1 cellular context compared by ENCODE assay signal in the genomic region with DNA sequence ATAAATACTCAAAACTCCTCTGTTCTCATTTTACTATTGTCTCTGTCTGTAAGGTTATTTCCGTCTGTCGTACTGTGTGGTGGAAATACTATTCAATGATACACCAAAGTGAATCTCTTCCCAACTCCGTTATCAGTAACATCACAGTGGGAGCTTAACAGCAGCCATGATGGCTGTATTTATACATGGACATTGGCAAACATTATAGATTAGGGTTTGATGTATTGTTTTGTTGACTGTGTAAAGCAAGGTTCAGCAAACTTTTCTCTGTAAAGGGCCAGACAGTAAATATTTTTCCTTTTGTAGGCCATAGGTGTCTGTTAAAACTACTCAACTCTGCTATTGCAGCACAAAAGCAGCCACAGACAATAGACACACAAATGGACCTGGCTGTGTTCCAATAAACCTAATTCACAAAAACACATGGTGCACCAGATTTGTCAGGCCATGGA.
TF ChIP-seq lines count a peak whose summit lies in the region.

No MANE protein-coding gene starts in this region.

TF ChIP-seq in HepG2, 621 proteins besides CTCF, POLR2A, EP300 and RAD21 (continued from another document and continues in another):
- TF ChIP-seq, protein P1, sequence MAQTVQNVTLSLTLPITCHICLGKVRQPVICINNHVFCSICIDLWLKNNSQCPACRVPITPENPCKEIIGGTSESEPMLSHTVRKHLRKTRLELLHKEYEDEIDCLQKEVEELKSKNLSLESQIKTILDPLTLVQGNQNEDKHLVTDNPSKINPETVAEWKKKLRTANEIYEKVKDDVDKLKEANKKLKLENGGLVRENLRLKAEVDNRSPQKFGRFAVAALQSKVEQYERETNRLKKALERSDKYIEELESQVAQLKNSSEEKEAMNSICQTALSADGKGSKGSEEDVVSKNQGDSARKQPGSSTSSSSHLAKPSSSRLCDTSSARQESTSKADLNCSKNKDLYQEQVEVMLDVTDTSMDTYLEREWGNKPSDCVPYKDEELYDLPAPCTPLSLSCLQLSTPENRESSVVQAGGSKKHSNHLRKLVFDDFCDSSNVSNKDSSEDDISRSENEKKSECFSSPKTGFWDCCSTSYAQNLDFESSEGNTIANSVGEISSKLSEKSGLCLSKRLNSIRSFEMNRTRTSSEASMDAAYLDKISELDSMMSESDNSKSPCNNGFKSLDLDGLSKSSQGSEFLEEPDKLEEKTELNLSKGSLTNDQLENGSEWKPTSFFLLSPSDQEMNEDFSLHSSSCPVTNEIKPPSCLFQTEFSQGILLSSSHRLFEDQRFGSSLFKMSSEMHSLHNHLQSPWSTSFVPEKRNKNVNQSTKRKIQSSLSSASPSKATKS (CRISPR knock-in tag; IDR thresholded peaks at IDR 0.05) = no peak
- peak; percentile 96 for TF ChIP-seq GFI1 (CRISPR knock-in tag; IDR thresholded peaks at IDR 0.05; ENCODE audit: borderline replicate concordance)
- TF ChIP-seq ZNF264 (CRISPR knock-in tag; IDR thresholded peaks at IDR 0.05) = no peak
- TF ChIP-seq ZNF143 (CRISPR knock-in tag; IDR thresholded peaks at IDR 0.05) = no peak
- TF ChIP-seq, protein P2, sequence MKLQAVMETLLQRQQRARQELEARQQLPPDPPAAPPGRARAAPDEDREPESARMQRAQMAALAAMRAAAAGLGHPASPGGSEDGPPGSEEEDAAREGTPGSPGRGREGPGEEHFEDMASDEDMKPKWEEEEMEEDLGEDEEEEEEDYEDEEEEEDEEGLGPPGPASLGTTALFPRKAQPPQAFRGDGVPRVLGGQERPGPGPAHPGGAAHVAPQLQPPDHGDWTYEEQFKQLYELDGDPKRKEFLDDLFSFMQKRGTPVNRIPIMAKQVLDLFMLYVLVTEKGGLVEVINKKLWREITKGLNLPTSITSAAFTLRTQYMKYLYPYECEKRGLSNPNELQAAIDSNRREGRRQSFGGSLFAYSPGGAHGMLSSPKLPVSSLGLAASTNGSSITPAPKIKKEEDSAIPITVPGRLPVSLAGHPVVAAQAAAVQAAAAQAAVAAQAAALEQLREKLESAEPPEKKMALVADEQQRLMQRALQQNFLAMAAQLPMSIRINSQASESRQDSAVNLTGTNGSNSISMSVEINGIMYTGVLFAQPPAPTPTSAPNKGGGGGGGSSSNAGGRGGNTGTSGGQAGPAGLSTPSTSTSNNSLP (IDR thresholded peaks at IDR 0.05; ENCODE audit: low read depth, low read length) = peak; percentile 79
- no peak for TF ChIP-seq ZNF775 (CRISPR knock-in tag; IDR thresholded peaks at IDR 0.05; ENCODE audit: borderline replicate concordance)
- no peak for TF ChIP-seq ZNF317 (CRISPR knock-in tag; IDR thresholded peaks at IDR 0.05)
- TF ChIP-seq ZNF83 (CRISPR knock-in tag; IDR thresholded peaks at IDR 0.05; ENCODE audit: borderline replicate concordance) = no peak
- no peak for TF ChIP-seq ZNF30 (CRISPR knock-in tag; IDR thresholded peaks at IDR 0.05)
- TF ChIP-seq, protein P3, sequence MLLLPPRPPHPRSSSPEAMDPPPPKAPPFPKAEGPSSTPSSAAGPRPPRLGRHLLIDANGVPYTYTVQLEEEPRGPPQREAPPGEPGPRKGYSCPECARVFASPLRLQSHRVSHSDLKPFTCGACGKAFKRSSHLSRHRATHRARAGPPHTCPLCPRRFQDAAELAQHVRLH (CRISPR knock-in tag; IDR thresholded peaks at IDR 0.05; ENCODE audit: borderline replicate concordance, low read depth) = no peak
- TF ChIP-seq HES4 (CRISPR knock-in tag; IDR thresholded peaks at IDR 0.05; ENCODE audit: borderline replicate concordance) = no peak
- no peak for TF ChIP-seq ZFP90 (CRISPR knock-in tag; IDR thresholded peaks at IDR 0.05; ENCODE audit: borderline replicate concordance)
- TF ChIP-seq, protein P4, sequence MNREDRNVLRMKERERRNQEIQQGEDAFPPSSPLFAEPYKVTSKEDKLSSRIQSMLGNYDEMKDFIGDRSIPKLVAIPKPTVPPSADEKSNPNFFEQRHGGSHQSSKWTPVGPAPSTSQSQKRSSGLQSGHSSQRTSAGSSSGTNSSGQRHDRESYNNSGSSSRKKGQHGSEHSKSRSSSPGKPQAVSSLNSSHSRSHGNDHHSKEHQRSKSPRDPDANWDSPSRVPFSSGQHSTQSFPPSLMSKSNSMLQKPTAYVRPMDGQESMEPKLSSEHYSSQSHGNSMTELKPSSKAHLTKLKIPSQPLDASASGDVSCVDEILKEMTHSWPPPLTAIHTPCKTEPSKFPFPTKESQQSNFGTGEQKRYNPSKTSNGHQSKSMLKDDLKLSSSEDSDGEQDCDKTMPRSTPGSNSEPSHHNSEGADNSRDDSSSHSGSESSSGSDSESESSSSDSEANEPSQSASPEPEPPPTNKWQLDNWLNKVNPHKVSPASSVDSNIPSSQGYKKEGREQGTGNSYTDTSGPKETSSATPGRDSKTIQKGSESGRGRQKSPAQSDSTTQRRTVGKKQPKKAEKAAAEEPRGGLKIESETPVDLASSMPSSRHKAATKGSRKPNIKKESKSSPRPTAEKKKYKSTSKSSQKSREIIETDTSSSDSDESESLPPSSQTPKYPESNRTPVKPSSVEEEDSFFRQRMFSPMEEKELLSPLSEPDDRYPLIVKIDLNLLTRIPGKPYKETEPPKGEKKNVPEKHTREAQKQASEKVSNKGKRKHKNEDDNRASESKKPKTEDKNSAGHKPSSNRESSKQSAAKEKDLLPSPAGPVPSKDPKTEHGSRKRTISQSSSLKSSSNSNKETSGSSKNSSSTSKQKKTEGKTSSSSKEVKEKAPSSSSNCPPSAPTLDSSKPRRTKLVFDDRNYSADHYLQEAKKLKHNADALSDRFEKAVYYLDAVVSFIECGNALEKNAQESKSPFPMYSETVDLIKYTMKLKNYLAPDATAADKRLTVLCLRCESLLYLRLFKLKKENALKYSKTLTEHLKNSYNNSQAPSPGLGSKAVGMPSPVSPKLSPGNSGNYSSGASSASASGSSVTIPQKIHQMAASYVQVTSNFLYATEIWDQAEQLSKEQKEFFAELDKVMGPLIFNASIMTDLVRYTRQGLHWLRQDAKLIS (CRISPR knock-in tag; IDR thresholded peaks at IDR 0.05) = no peak
- no peak for TF ChIP-seq DMAP1 (CRISPR knock-in tag; IDR thresholded peaks at IDR 0.05)
- no peak for TF ChIP-seq SMC3 (IDR thresholded peaks at IDR 0.05; ENCODE audit: low read length)
- TF ChIP-seq ZFX (CRISPR knock-in tag; IDR thresholded peaks at IDR 0.05; ENCODE audit: low read depth) = no peak
- TF ChIP-seq, protein P5, sequence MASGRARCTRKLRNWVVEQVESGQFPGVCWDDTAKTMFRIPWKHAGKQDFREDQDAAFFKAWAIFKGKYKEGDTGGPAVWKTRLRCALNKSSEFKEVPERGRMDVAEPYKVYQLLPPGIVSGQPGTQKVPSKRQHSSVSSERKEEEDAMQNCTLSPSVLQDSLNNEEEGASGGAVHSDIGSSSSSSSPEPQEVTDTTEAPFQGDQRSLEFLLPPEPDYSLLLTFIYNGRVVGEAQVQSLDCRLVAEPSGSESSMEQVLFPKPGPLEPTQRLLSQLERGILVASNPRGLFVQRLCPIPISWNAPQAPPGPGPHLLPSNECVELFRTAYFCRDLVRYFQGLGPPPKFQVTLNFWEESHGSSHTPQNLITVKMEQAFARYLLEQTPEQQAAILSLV (CRISPR knock-in tag; IDR thresholded peaks at IDR 0.05; ENCODE audit: borderline replicate concordance) = no peak
- no peak for TF ChIP-seq ZNF484 (CRISPR knock-in tag; IDR thresholded peaks at IDR 0.05; ENCODE audit: borderline replicate concordance, low read depth)
- TF ChIP-seq, protein P6, sequence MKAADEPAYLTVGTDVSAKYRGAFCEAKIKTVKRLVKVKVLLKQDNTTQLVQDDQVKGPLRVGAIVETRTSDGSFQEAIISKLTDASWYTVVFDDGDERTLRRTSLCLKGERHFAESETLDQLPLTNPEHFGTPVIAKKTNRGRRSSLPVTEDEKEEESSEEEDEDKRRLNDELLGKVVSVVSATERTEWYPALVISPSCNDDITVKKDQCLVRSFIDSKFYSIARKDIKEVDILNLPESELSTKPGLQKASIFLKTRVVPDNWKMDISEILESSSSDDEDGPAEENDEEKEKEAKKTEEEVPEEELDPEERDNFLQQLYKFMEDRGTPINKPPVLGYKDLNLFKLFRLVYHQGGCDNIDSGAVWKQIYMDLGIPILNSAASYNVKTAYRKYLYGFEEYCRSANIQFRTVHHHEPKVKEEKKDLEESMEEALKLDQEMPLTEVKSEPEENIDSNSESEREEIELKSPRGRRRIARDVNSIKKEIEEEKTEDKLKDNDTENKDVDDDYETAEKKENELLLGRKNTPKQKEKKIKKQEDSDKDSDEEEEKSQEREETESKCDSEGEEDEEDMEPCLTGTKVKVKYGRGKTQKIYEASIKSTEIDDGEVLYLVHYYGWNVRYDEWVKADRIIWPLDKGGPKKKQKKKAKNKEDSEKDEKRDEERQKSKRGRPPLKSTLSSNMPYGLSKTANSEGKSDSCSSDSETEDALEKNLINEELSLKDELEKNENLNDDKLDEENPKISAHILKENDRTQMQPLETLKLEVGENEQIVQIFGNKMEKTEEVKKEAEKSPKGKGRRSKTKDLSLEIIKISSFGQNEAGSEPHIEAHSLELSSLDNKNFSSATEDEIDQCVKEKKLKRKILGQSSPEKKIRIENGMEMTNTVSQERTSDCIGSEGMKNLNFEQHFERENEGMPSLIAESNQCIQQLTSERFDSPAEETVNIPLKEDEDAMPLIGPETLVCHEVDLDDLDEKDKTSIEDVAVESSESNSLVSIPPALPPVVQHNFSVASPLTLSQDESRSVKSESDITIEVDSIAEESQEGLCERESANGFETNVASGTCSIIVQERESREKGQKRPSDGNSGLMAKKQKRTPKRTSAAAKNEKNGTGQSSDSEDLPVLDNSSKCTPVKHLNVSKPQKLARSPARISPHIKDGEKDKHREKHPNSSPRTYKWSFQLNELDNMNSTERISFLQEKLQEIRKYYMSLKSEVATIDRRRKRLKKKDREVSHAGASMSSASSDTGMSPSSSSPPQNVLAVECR (CRISPR knock-in tag; IDR thresholded peaks at IDR 0.05; ENCODE audit: borderline replicate concordance) = no peak
- TF ChIP-seq KLF11 (CRISPR knock-in tag; IDR thresholded peaks at IDR 0.05) = no peak
- TF ChIP-seq HOXD1 (CRISPR knock-in tag; IDR thresholded peaks at IDR 0.05) = no peak
- TF ChIP-seq ZNF577 (CRISPR knock-in tag; IDR thresholded peaks at IDR 0.05; ENCODE audit: borderline replicate concordance, low read depth) = no peak
- peak; percentile 53; the same call in 1 of the 2 replicates for TF ChIP-seq MED1 (CRISPR knock-in tag; IDR thresholded peaks at IDR 0.05)
- no peak for TF ChIP-seq RORA (CRISPR knock-in tag; IDR thresholded peaks at IDR 0.05)
- TF ChIP-seq ZNF530 (CRISPR knock-in tag; IDR thresholded peaks at IDR 0.05; ENCODE audit: low read depth) = no peak
- no peak for TF ChIP-seq ZNF724P (CRISPR knock-in tag; IDR thresholded peaks at IDR 0.05; ENCODE audit: borderline replicate concordance)
- no peak for TF ChIP-seq ZNF790 (CRISPR knock-in tag; IDR thresholded peaks at IDR 0.05; ENCODE audit: borderline replicate concordance)
- TF ChIP-seq, protein P7, sequence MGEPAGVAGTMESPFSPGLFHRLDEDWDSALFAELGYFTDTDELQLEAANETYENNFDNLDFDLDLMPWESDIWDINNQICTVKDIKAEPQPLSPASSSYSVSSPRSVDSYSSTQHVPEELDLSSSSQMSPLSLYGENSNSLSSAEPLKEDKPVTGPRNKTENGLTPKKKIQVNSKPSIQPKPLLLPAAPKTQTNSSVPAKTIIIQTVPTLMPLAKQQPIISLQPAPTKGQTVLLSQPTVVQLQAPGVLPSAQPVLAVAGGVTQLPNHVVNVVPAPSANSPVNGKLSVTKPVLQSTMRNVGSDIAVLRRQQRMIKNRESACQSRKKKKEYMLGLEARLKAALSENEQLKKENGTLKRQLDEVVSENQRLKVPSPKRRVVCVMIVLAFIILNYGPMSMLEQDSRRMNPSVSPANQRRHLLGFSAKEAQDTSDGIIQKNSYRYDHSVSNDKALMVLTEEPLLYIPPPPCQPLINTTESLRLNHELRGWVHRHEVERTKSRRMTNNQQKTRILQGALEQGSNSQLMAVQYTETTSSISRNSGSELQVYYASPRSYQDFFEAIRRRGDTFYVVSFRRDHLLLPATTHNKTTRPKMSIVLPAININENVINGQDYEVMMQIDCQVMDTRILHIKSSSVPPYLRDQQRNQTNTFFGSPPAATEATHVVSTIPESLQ (CRISPR knock-in tag; conservative IDR thresholded peaks at IDR 0.05) = no peak
- no peak for TF ChIP-seq KDM5B (CRISPR knock-in tag; IDR thresholded peaks at IDR 0.05; ENCODE audit: borderline replicate concordance)
- no peak for TF ChIP-seq THYN1 (CRISPR knock-in tag; IDR thresholded peaks at IDR 0.05; ENCODE audit: borderline replicate concordance, low read depth)
- no peak for TF ChIP-seq CC2D1A (CRISPR knock-in tag; IDR thresholded peaks at IDR 0.05)
- TF ChIP-seq ZNF3 (CRISPR knock-in tag; IDR thresholded peaks at IDR 0.05) = no peak
- TF ChIP-seq ZNF451 (CRISPR knock-in tag; IDR thresholded peaks at IDR 0.05) = no peak
- TF ChIP-seq IKZF4 (CRISPR knock-in tag; IDR thresholded peaks at IDR 0.05; ENCODE audit: borderline replicate concordance, low read depth, not compliant biosample characterization) = no peak
- TF ChIP-seq TRIM24 (CRISPR knock-in tag; IDR thresholded peaks at IDR 0.05) = no peak
- TF ChIP-seq ZNF331 (CRISPR knock-in tag; IDR thresholded peaks at IDR 0.05) = peak; percentile 35; the same call in 1 of the 2 replicates
- TF ChIP-seq MIXL1 (CRISPR knock-in tag; IDR thresholded peaks at IDR 0.05) = peak; percentile 87
- TF ChIP-seq FOXJ3 (CRISPR knock-in tag; IDR thresholded peaks at IDR 0.05; ENCODE audit: borderline replicate concordance) = no peak
- TF ChIP-seq TBX2 (CRISPR knock-in tag; IDR thresholded peaks at IDR 0.05; ENCODE audit: borderline replicate concordance) = peak; percentile 35; the same call in 1 of the 2 replicates
- TF ChIP-seq MXI1 (IDR thresholded peaks at IDR 0.05; ENCODE audit: borderline replicate concordance, low read depth, low read length) = 0 out of 3 replicates have a peak, but pooled peaks have one; percentile 9
- no peak for TF ChIP-seq ZBTB7B (CRISPR knock-in tag; IDR thresholded peaks at IDR 0.05)
- TF ChIP-seq, protein P8, sequence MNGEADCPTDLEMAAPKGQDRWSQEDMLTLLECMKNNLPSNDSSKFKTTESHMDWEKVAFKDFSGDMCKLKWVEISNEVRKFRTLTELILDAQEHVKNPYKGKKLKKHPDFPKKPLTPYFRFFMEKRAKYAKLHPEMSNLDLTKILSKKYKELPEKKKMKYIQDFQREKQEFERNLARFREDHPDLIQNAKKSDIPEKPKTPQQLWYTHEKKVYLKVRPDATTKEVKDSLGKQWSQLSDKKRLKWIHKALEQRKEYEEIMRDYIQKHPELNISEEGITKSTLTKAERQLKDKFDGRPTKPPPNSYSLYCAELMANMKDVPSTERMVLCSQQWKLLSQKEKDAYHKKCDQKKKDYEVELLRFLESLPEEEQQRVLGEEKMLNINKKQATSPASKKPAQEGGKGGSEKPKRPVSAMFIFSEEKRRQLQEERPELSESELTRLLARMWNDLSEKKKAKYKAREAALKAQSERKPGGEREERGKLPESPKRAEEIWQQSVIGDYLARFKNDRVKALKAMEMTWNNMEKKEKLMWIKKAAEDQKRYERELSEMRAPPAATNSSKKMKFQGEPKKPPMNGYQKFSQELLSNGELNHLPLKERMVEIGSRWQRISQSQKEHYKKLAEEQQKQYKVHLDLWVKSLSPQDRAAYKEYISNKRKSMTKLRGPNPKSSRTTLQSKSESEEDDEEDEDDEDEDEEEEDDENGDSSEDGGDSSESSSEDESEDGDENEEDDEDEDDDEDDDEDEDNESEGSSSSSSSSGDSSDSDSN (CRISPR knock-in tag; IDR thresholded peaks at IDR 0.05) = no peak
- TF ChIP-seq SPEN (CRISPR knock-in tag; IDR thresholded peaks at IDR 0.05; ENCODE audit: low read depth) = no peak
- TF ChIP-seq NFYB (CRISPR knock-in tag; IDR thresholded peaks at IDR 0.05) = no peak
- no peak for TF ChIP-seq MBNL3 (CRISPR knock-in tag; conservative IDR thresholded peaks at IDR 0.05)
- TF ChIP-seq CEBPB (IDR thresholded peaks at IDR 0.05; ENCODE audit: borderline replicate concordance, low read depth, low read length) = no peak
- no peak for TF ChIP-seq ZNF446 (CRISPR knock-in tag; IDR thresholded peaks at IDR 0.05)
